8 cellular contexts compared by ENCODE assay signal in the genomic region with DNA sequence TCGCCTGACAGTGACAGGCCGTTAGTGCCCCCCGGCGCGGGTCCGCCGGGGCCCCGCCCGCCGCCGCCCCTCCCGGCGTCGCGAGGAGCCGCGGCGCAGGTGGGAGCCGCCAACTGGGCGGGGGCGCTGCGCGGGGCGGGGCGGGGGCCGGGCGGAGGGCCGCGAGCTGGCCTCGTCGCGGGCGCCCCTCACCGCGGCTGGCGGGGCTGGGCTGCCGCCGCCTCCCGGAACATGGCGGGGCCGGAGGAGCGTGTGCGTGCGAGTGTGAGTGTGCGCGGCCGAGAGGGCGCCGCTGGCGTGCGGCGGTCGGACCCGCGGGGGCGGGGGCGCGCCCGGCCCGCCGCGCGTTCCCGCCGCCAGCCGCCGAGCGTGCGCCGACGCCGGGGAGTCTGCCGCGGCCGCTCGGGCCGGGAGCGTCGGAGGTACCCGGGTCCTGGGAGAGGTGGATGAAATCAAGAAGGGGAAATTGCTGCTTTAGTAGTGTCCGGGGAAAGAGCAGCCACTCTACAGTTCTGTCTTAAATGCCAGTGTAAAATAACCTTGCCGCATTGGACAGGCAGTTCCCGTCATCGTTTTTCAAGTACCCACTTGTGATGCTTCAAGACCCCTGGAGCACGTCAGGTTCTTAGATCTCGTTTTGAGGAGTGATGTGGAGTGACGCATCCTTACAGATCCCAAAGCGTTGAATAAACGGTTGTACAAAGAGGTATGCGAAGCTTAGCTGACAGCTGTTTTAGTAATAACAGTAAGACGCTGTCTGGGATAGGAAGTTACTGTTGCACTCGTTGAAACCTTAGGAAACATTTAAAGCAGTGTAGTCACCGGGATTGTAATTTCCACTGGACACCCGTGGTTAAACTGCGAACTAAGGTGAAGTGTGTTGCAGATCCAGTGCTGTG. TPM values are rescaled to one million over a fixed set of nuclear protein-coding genes. Genes with fewer than 3 reads are reported as not detected.
DNase-seq lines count a peak whose midpoint lies in the region; ATAC-seq, FAIRE-seq and TF ChIP-seq lines count a peak whose summit lies in the region.

No MANE protein-coding gene starts in this region.

- peaks cover 54% of the 10 kb centered on the region for H3K4me1 Mint-ChIP-seq in activated naive CD8-positive, alpha-beta T cell treated with anti-CD3 and anti-CD28 coated beads for 36 hours

- peak; percentile 46; the same call in 1 of the 2 replicates for TF ChIP-seq POLR2A in H54 (IDR thresholded peaks at IDR 0.05; ENCODE audit: low read depth, low read length)
- peak in 3 of 4 donors; percentile 10 to 55 (median 43) for TF ChIP-seq POLR2A in upper lobe of left lung (IDR thresholded peaks at IDR 0.05)

- H3K36me3 ChIP-seq in SK-N-MC (ENCODE audit: insufficient read depth, low read length) (peaks cover 21% of the 10 kb centered on the region), trophoblast cell (ENCODE audit: control insufficient read depth in 1 of 2, insufficient read depth in 2 of 2, low read length in 2 of 2) (peaks cover 2 to 5% of the 10 kb centered on the region in 2 experiments), upper lobe of left lung (peaks cover 0 to 8% (median under 1%) of the 10 kb centered on the region in 4 donors)

- peak overlapping the region; percentile 65 for H3K4me3 ChIP-seq in LNCaP clone FGC (ENCODE audit: low read depth, low read length)
- H3K4me3 ChIP-seq in SK-N-MC = peak overlapping the region; percentile 98
- H3K4me3 ChIP-seq in trophoblast cell (ENCODE audit: low read depth, low read length) = peak overlapping the region; percentile 96
- peak overlapping the region; percentile 54 to 83 (median 78) for H3K4me3 ChIP-seq in upper lobe of left lung

- H3K79me2 ChIP-seq in trophoblast cell (ENCODE audit: control insufficient read depth, insufficient read depth, low read length, poor library complexity) = peaks cover 11% of the 10 kb centered on the region

- peak overlapping the region; percentile 91 for H2BK5ac ChIP-seq in trophoblast cell (ENCODE audit: low read depth, low read length, poor library complexity)

- H3K9me3 Mint-ChIP-seq in activated naive CD8-positive, alpha-beta T cell treated with anti-CD3 and anti-CD28 coated beads for 36 hours = no peaks in the 10 kb centered on the region

- TF ChIP-seq CTCF in LNCaP clone FGC (IDR thresholded peaks at IDR 0.05; ENCODE audit: control insufficient read depth, extremely low read depth, insufficient read depth) (peak; percentile 2; the same call in 1 of the 2 replicates), upper lobe of left lung (IDR thresholded peaks at IDR 0.05) (no peak)

- peak overlapping the region; percentile 95 for H3K27ac Mint-ChIP-seq in activated naive CD8-positive, alpha-beta T cell treated with anti-CD3 and anti-CD28 coated beads for 36 hours

- peaks cover 32% of the 10 kb centered on the region for H3K36me3 Mint-ChIP-seq in activated naive CD8-positive, alpha-beta T cell treated with anti-CD3 and anti-CD28 coated beads for 36 hours

- no peak overlapping the region; the same call in 1 of the 2 replicates for H3K27ac ChIP-seq in SK-N-MC
- peak overlapping the region; percentile 90 for H3K27ac ChIP-seq in trophoblast cell (ENCODE audit: low read depth, low read length)
- H3K27ac ChIP-seq in upper lobe of left lung = peak overlapping the region; percentile 98 to 100 (median 99)

- no peak overlapping the region for H2BK12ac ChIP-seq in trophoblast cell (ENCODE audit: low read length)

- H3K23ac ChIP-seq in trophoblast cell (ENCODE audit: low read length) = no peak overlapping the region

- peak overlapping the region; percentile 97 for H3K18ac ChIP-seq in trophoblast cell (ENCODE audit: low read length)

- no peak overlapping the region for H4K12ac ChIP-seq in trophoblast cell (ENCODE audit: low read depth, low read length)

- H3K4me3 Mint-ChIP-seq in activated naive CD8-positive, alpha-beta T cell treated with anti-CD3 and anti-CD28 coated beads for 36 hours = peak overlapping the region; percentile 89

- H3K9ac ChIP-seq in SK-N-MC (ENCODE audit: insufficient read length) (peak overlapping the region; percentile 63), trophoblast cell (ENCODE audit: low read length) (peak overlapping the region; percentile 19)

- peak overlapping the region; percentile 77 for H3K4me2 ChIP-seq in trophoblast cell (ENCODE audit: low read length)

- no peaks in the 10 kb centered on the region for H3K9me3 ChIP-seq in SK-N-MC (ENCODE audit: low read depth, low read length)
- peaks cover 3% of the 10 kb centered on the region for H3K9me3 ChIP-seq in trophoblast cell (ENCODE audit: insufficient read depth, low read depth, low read length)
- no peaks in the 10 kb centered on the region for H3K9me3 ChIP-seq in upper lobe of left lung

- peak overlapping the region; percentile 76 for H2AFZ ChIP-seq in trophoblast cell (ENCODE audit: insufficient read depth, low read length, poor library complexity)

- intact Hi-C loops in Right ventricle myocardium inferior (cut with DNase I) = no loop called here

- no peaks in the 10 kb centered on the region for H3K27me3 Mint-ChIP-seq in activated naive CD8-positive, alpha-beta T cell treated with anti-CD3 and anti-CD28 coated beads for 36 hours

- peak overlapping the region; percentile 86 for H4K91ac ChIP-seq in trophoblast cell (ENCODE audit: low read depth, low read length)

- H4K8ac ChIP-seq in trophoblast cell (ENCODE audit: low read depth, low read length) = no peak overlapping the region

- H3K4me1 ChIP-seq in trophoblast cell (ENCODE audit: control insufficient read depth in 1 of 2, insufficient read depth in 2 of 2, low read length in 2 of 2) (peaks cover 0 to 6% of the 10 kb centered on the region in 2 experiments), upper lobe of left lung (peaks cover 41 to 57% (median 50%) of the 10 kb centered on the region in 4 donors)

- H3K27me3 ChIP-seq in trophoblast cell (ENCODE audit: insufficient read depth, low read length) (no peaks in the 10 kb centered on the region), upper lobe of left lung (no peaks in the 10 kb centered on the region)

- H3K4ac ChIP-seq in trophoblast cell (ENCODE audit: low read depth, low read length) = no peak overlapping the region

- H2BK120ac ChIP-seq in trophoblast cell (ENCODE audit: insufficient read depth, low read length, poor library complexity) = peak overlapping the region; percentile 92

- H3K79me1 ChIP-seq in trophoblast cell (ENCODE audit: low read length) = peaks cover 11% of the 10 kb centered on the region

- FAIRE-seq in H54 (lab: Jason Lieb, UNC) = peak; percentile 95

- no CpG with 5 or more reads among the region's 95 CpGs for WGBS in trophoblast cell (ENCODE audit: extremely low coverage, insufficient coverage, insufficient read length)
- 0 to 1% methylated on average over 26 to 30 of the region's 95 CpGs for WGBS in upper lobe of left lung, 2 donors

- no peak overlapping the region for H2AK5ac ChIP-seq in trophoblast cell (ENCODE audit: low read length)

- DNase-seq in GF-D8 (lab: John Stamatoyannopoulos, UW) (peak; percentile 68), H54 (ENCODE audit: insufficient read length, low spot score) (peak; percentile 53), LNCaP clone FGC (ENCODE audit: low read depth) (peak; percentile 8), SK-N-MC (ENCODE audit: low read depth, low spot score) (no peak), Right ventricle myocardium inferior (ENCODE audit: missing footprints) (peak; percentile 85), trophoblast cell (peak; percentile 42 to 67), upper lobe of left lung (peak; percentile 63 to 94)
- peak; percentile 83 for DNase-seq in activated naive CD8-positive, alpha-beta T cell treated with anti-CD3 and anti-CD28 coated beads for 36 hours

- ATAC-seq in Right ventricle myocardium inferior (peak; percentile 38), upper lobe of left lung (ENCODE audit: low FRiP score in 2 of 2) (peak; percentile 3 to 50)

- no peak for TF ChIP-seq EP300 in upper lobe of left lung (IDR thresholded peaks at IDR 0.05)

- H3K14ac ChIP-seq in trophoblast cell (ENCODE audit: low read length) = peak overlapping the region; percentile 91

RNA-seq across cellular contexts. Expression of a gene that starts 0.8 kb away (rescaled TPM):
- total RNA-seq in activated naive CD8-positive, alpha-beta T cell treated with anti-CD3 and anti-CD28 coated beads for 36 hours = 10 to 100 TPM; 33.1 to 33.9 TPM
- total RNA-seq in Right ventricle myocardium inferior = 44.1 TPM
- polyA plus RNA-seq in trophoblast cell (2013) = 27.7 and 28.0 TPM in 2 replicates
- total RNA-seq in upper lobe of left lung = 10 to 100 TPM; 32.8 to 80.7 (median 65.6) TPM

RNA-seq across cellular contexts. Expression of a gene that starts 34.9 kb away (rescaled TPM):
- 100 to 1,000 TPM; 302 to 307 TPM for total RNA-seq in activated naive CD8-positive, alpha-beta T cell treated with anti-CD3 and anti-CD28 coated beads for 36 hours
- total RNA-seq in Right ventricle myocardium inferior = 533 TPM
- polyA plus RNA-seq in trophoblast cell (2013) = 152 and 159 TPM in 2 replicates
- 100 to 1,000 TPM in 4 of 6 donors, 10 to 100 TPM in 2; 45.3 to 154 (median 113) TPM for total RNA-seq in upper lobe of left lung
